ENCODE assay signal across 13 cellular contexts in genomic region chr17:49645654-49646053, GRCh38. TPM values are rescaled to one million over a fixed set of nuclear protein-coding genes. Genes with fewer than 3 reads are reported as not detected.
DNase-seq lines count a peak whose midpoint lies in the region; ATAC-seq and TF ChIP-seq lines count a peak whose summit lies in the region.
"Had no signal": no experiment of that assay in that cellular context is flagged by ENCODE, and none has a peak within 500 bp of the region (broad histone marks: within the 10 kb centered on the region; RNA-seq: fewer than 3 reads in every experiment).

No MANE protein-coding gene starts in this region.

- no peaks in the 10 kb centered on the region for H3K9me2 ChIP-seq in MM.1S (replicated peaks; ENCODE audit: insufficient read depth, low read length)

- H3F3A ChIP-seq in MM.1S (ENCODE audit: insufficient read depth, low read length), result peaks cover 36% of the 10 kb centered on the region

- peak overlapping the region; percentile 92 for H3K4me2 ChIP-seq in MM.1S (ENCODE audit: low read depth, low read length)

- peak overlapping the region; percentile 72 for H3K9ac ChIP-seq in MM.1S (ENCODE audit: low read length)

- no peaks in the 10 kb centered on the region for H3K9me3 Mint-ChIP-seq in CD4-positive, CD25-positive, alpha-beta regulatory T cell
- no peaks in the 10 kb centered on the region for H3K9me3 Mint-ChIP-seq in endothelial cell (ENCODE audit: unreplicated experiment)
- H3K9me3 Mint-ChIP-seq: neural crest cell; T-helper 1 cell treated with Interleukin-12 subunit alpha and Interleukin-12 subunit beta and Interleukin-4 antibody, amounts not matched to agents 30 μg/mL and 1 μg/mL, for 36 hours had no signal

- intact Hi-C loops in prostate gland (cut with DNase I) (loop anchor here (5.0 kb wide), 1 partner anchor 47 kb away; no protein-coding TSS in a partner anchor), body of pancreas (cut with DNase I) (no loop called here)

- H3K36me3 Mint-ChIP-seq in CD4-positive, CD25-positive, alpha-beta regulatory T cell, result peaks cover 15% of the 10 kb centered on the region
- no peaks in the 10 kb centered on the region for H3K36me3 Mint-ChIP-seq in endothelial cell (ENCODE audit: low read depth, unreplicated experiment)

- H3K4me1 Mint-ChIP-seq in CD4-positive, CD25-positive, alpha-beta regulatory T cell, result peaks cover 30 to 68% (median 38%) of the 10 kb centered on the region in 4 donors
- H3K4me1 Mint-ChIP-seq in endothelial cell (ENCODE audit: unreplicated experiment), result peaks cover 23% of the 10 kb centered on the region

- H3K4me1 ChIP-seq in CD4-positive, CD25-positive, alpha-beta regulatory T cell (ENCODE audit: control insufficient read depth, insufficient read depth, low read length, poor library complexity, severe bottlenecking), result peaks cover 17% of the 10 kb centered on the region
- H3K4me1 ChIP-seq in MM.1S (ENCODE audit: low read length), result peaks cover 28% of the 10 kb centered on the region
- no peaks in the 10 kb centered on the region for H3K4me1 ChIP-seq in prostate gland (replicated peaks)
- peaks cover 20% of the 10 kb centered on the region for H3K4me1 ChIP-seq in body of pancreas

- peaks cover 85% of the 10 kb centered on the region for H3K79me2 ChIP-seq in MM.1S (ENCODE audit: low read length)

- no peaks in the 10 kb centered on the region for H3K9me3 ChIP-seq in CD4-positive, CD25-positive, alpha-beta regulatory T cell (ENCODE audit: control insufficient read depth in 2 of 2, low read length in 2 of 2)
- H3K9me3 ChIP-seq in MM.1S (replicated peaks; ENCODE audit: insufficient read depth, low read length) (no peaks in the 10 kb centered on the region), prostate gland (no peaks in the 10 kb centered on the region), body of pancreas (no peaks in the 10 kb centered on the region)

- H3K27me3 ChIP-seq in CD4-positive, CD25-positive, alpha-beta regulatory T cell (ENCODE audit: control insufficient read depth, insufficient read depth, low read length), result no peaks in the 10 kb centered on the region
- H3K27me3 ChIP-seq in MM.1S (replicated peaks; ENCODE audit: insufficient read depth, low read length), result no peaks in the 10 kb centered on the region
- H3K27me3 ChIP-seq in prostate gland (replicated peaks; ENCODE audit: insufficient read depth), result no peaks in the 10 kb centered on the region
- H3K27me3 ChIP-seq in body of pancreas, result no peaks in the 10 kb centered on the region

- peak overlapping the region; percentile 3 to 75 (median 53) for H3K27ac Mint-ChIP-seq in CD4-positive, CD25-positive, alpha-beta regulatory T cell
- H3K27ac Mint-ChIP-seq in endothelial cell (ENCODE audit: unreplicated experiment), result peak overlapping the region; percentile 87
- H3K27ac Mint-ChIP-seq: T-helper 1 cell treated with Interleukin-12 subunit alpha and Interleukin-12 subunit beta and Interleukin-4 antibody, amounts not matched to agents 30 μg/mL and 1 μg/mL, for 36 hours had no signal

- ATAC-seq in CD4-positive, CD25-positive, alpha-beta regulatory T cell (ENCODE audit: low read depth in 2 of 2), result no peak
- ATAC-seq in body of pancreas, result no peak

- DNase-seq in CD4-positive, CD25-positive, alpha-beta regulatory T cell, result no peak
- DNase-seq in MM.1S (no peak), endothelial cell (ENCODE audit: low spot score) (no peak), prostate gland (ENCODE audit: low spot score) (no peak), body of pancreas (no peak), NCI-H187 treated with DMSO at 0.1 percent for 48 hours (lab: John Stamatoyannopoulos, UW) (no peak), DMS53 (lab: John Stamatoyannopoulos, UW) (no peak), medulla oblongata (ENCODE audit: extremely low spot score) (no peak)
- DNase-seq: dermis blood vessel endothelial cell, hypothalamus, NCI-H1048 had no signal

- no peak overlapping the region for H2AFZ ChIP-seq in MM.1S (ENCODE audit: low read length)

- H4K20me1 ChIP-seq in MM.1S (ENCODE audit: insufficient read depth, low read length), result no peaks in the 10 kb centered on the region

- H3K27ac ChIP-seq in CD4-positive, CD25-positive, alpha-beta regulatory T cell (ENCODE audit: insufficient read depth, low read length, poor library complexity, severe bottlenecking), result no peak overlapping the region
- H3K27ac ChIP-seq in MM.1S (ENCODE audit: low read length) (peak overlapping the region; percentile 99), prostate gland (peak overlapping the region; percentile 68 to 73), body of pancreas (peak overlapping the region in 1 of 4 donors; percentile 1)

- H3K4me3 ChIP-seq in CD4-positive, CD25-positive, alpha-beta regulatory T cell (ENCODE audit: low read depth, low read length), result no peak overlapping the region
- H3K4me3 ChIP-seq in MM.1S (ENCODE audit: low read length) (peak overlapping the region; percentile 56), prostate gland (no peak overlapping the region), body of pancreas (no peak overlapping the region)

- no peaks in the 10 kb centered on the region for H3K27me3 Mint-ChIP-seq in CD4-positive, CD25-positive, alpha-beta regulatory T cell
- peaks cover 2% of the 10 kb centered on the region for H3K27me3 Mint-ChIP-seq in endothelial cell (ENCODE audit: unreplicated experiment)

- no peak for TF ChIP-seq POLR2A in prostate gland (IDR thresholded peaks at IDR 0.05)
- TF ChIP-seq POLR2A in body of pancreas (IDR thresholded peaks at IDR 0.05), result no peak

- no peaks in the 10 kb centered on the region for H3K36me3 ChIP-seq in CD4-positive, CD25-positive, alpha-beta regulatory T cell (ENCODE audit: control insufficient read depth, insufficient read depth, low read length)
- H3K36me3 ChIP-seq in MM.1S (replicated peaks; ENCODE audit: insufficient read depth, low read length) (no peaks in the 10 kb centered on the region), prostate gland (no peaks in the 10 kb centered on the region), body of pancreas (replicated peaks in 1 of 2; ENCODE audit: insufficient read depth in 1 of 2, low read depth in 2 of 2) (no peaks in the 10 kb centered on the region)

- peak overlapping the region in 1 of 4 donors; percentile 44 for H3K4me3 Mint-ChIP-seq in CD4-positive, CD25-positive, alpha-beta regulatory T cell
- no peak overlapping the region for H3K4me3 Mint-ChIP-seq in endothelial cell (ENCODE audit: unreplicated experiment)
- H3K4me3 Mint-ChIP-seq: neural crest cell; T-helper 1 cell treated with Interleukin-12 subunit alpha and Interleukin-12 subunit beta and Interleukin-4 antibody, amounts not matched to agents 30 μg/mL and 1 μg/mL, for 36 hours had no signal

- WGBS in prostate gland, result 40% methylated on average over 1 of the region's 1 CpG
- WGBS in body of pancreas, 2 donors, result 19 to 34% methylated on average over 1 of the region's 1 CpG

- TF ChIP-seq CTCF in MM.1S (IDR thresholded peaks at IDR 0.05; ENCODE audit: low read length) (no peak), endothelial cell (IDR thresholded peaks at IDR 0.05; ENCODE audit: unreplicated experiment) (no peak), prostate gland (IDR thresholded peaks at IDR 0.05) (no peak), body of pancreas (IDR thresholded peaks at IDR 0.05) (no peak)

RNA-seq across cellular contexts. Expression of gene SPOP, which starts 32.2 kb away (rescaled TPM):
- 66.3 TPM for total RNA-seq in CD4-positive, CD25-positive, alpha-beta regulatory T cell
- 100 to 1,000 TPM in 2 of 4 donors, 10 to 100 TPM in 2; 76.4 to 123 (median 106) TPM for polyA plus RNA-seq in CD4-positive, CD25-positive, alpha-beta regulatory T cell
- 55.6 TPM for total RNA-seq in endothelial cell (ENCODE audit: unreplicated experiment)
- 10 to 100 TPM; 80.8 to 93.0 TPM for total RNA-seq in prostate gland
- total RNA-seq in body of pancreas, result 10 to 100 TPM; 42.3 to 57.4 TPM
